ENCODE assay signal across 1 cellular context in the genomic region with DNA sequence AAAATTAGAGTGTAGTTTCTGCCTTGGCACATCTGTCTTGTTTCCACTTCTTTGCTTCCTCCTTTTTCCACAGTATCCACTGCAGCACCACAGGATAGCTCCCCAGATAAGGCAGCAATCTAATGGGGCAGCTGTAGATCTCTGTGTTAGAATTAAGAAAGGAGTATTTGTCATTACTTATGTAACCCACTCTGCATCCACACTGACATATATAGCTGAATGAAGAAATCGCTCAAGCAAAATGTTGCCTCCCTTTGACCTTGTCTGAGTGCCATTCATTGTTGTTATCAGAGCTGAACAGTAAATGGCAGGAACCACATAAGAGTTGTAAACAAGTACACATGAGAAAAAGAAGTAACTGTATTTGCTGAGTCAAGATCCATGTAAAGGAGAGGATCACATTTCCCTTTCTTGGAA.
TF ChIP-seq lines count a peak whose summit lies in the region.

No MANE protein-coding gene starts in this region.

TF ChIP-seq in K562, 482 proteins besides CTCF, POLR2A, EP300 and RAD21 (continued from another document and continues in another):
- TF ChIP-seq FOXP4 (CRISPR knock-in tag; IDR thresholded peaks at IDR 0.05; ENCODE audit: borderline replicate concordance) (peak; percentile 59; the same call in 1 of the 2 replicates), WHSC1 (IDR thresholded peaks at IDR 0.05; ENCODE audit: low read length) (no peak), CREB3 (tag; conservative IDR thresholded peaks at IDR 0.05; ENCODE audit: low read depth) (no peak), ZNF280B (CRISPR knock-in tag; IDR thresholded peaks at IDR 0.05) (no peak), ZBTB8A (IDR thresholded peaks at IDR 0.05; ENCODE audit: partially characterized antibody) (no peak), HSF4 (CRISPR knock-in tag; IDR thresholded peaks at IDR 0.05; ENCODE audit: borderline replicate concordance) (no peak), SREBF1 (IDR thresholded peaks at IDR 0.05; ENCODE audit: borderline replicate concordance, low read depth, low read length) (no peak), GTF2F1 (IDR thresholded peaks at IDR 0.05; ENCODE audit: low read depth, low read length) (no peak), ETV6 (IDR thresholded peaks at IDR 0.05; ENCODE audit: borderline replicate concordance in 1 of 2, low read depth in 2 of 2, low read length in 1 of 2) (no peak), ETV6 (CRISPR knock-in tag; IDR thresholded peaks at IDR 0.05; ENCODE audit: borderline replicate concordance) (no peak), DPF2 (IDR thresholded peaks at IDR 0.05) (peak; percentile 92), RFX7 (CRISPR knock-in tag; IDR thresholded peaks at IDR 0.05) (no peak), HNRNPK (IDR thresholded peaks at IDR 0.05; ENCODE audit: low read depth, low read length, poor library complexity, severe bottlenecking) (no peak), KAT8 (IDR thresholded peaks at IDR 0.05; ENCODE audit: low read depth) (no peak), ATF1 (CRISPR knock-in tag; IDR thresholded peaks at IDR 0.05) (no peak), ATF1 (tag; IDR thresholded peaks at IDR 0.05) (peak; percentile 48; the same call in 1 of the 2 replicates), ZFPM2 (CRISPR knock-in tag; IDR thresholded peaks at IDR 0.05) (no peak), MEF2D (tag; conservative IDR thresholded peaks at IDR 0.05; ENCODE audit: low read depth) (peak; percentile 81), HLTF (IDR thresholded peaks at IDR 0.05) (no peak), PRMT5 (CRISPR knock-in tag; IDR thresholded peaks at IDR 0.05) (no peak), RBM22 (IDR thresholded peaks at IDR 0.05; ENCODE audit: low read depth, low read length, poor library complexity, severe bottlenecking) (no peak), CHD1 (IDR thresholded peaks at IDR 0.05; ENCODE audit: low read length) (no peak), ZNF695 (CRISPR knock-in tag; IDR thresholded peaks at IDR 0.05) (no peak), ZNF609 (CRISPR knock-in tag; IDR thresholded peaks at IDR 0.05; ENCODE audit: borderline replicate concordance) (no peak), ZNF146 (CRISPR knock-in tag; IDR thresholded peaks at IDR 0.05; ENCODE audit: unreplicated experiment) (no peak), ZNF12 (CRISPR knock-in tag; IDR thresholded peaks at IDR 0.05) (no peak), TEAD1 (CRISPR knock-in tag; IDR thresholded peaks at IDR 0.05) (no peak), ARID4B (CRISPR knock-in tag; IDR thresholded peaks at IDR 0.05) (no peak), SAP30 (IDR thresholded peaks at IDR 0.05; ENCODE audit: borderline replicate concordance, insufficient read depth, low read depth, low read length, poor library complexity, severe bottlenecking) (no peak), CBFA2T2 (conservative IDR thresholded peaks at IDR 0.05) (peak; percentile 82), TCFL5 (CRISPR knock-in tag; conservative IDR thresholded peaks at IDR 0.05) (no peak)
- TF ChIP-seq, protein P1, sequence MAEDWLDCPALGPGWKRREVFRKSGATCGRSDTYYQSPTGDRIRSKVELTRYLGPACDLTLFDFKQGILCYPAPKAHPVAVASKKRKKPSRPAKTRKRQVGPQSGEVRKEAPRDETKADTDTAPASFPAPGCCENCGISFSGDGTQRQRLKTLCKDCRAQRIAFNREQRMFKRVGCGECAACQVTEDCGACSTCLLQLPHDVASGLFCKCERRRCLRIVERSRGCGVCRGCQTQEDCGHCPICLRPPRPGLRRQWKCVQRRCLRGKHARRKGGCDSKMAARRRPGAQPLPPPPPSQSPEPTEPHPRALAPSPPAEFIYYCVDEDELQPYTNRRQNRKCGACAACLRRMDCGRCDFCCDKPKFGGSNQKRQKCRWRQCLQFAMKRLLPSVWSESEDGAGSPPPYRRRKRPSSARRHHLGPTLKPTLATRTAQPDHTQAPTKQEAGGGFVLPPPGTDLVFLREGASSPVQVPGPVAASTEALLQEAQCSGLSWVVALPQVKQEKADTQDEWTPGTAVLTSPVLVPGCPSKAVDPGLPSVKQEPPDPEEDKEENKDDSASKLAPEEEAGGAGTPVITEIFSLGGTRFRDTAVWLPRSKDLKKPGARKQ (CRISPR knock-in tag; IDR thresholded peaks at IDR 0.05), result no peak
- TF ChIP-seq, protein P2, sequence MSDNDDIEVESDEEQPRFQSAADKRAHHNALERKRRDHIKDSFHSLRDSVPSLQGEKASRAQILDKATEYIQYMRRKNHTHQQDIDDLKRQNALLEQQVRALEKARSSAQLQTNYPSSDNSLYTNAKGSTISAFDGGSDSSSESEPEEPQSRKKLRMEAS (CRISPR knock-in tag; IDR thresholded peaks at IDR 0.05), result no peak
- TF ChIP-seq, protein P3, sequence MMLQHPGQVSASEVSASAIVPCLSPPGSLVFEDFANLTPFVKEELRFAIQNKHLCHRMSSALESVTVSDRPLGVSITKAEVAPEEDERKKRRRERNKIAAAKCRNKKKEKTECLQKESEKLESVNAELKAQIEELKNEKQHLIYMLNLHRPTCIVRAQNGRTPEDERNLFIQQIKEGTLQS (IDR thresholded peaks at IDR 0.05), result peak; percentile 36; the same call in 1 of the 2 replicates
- TF ChIP-seq, protein P3 (CRISPR knock-in tag; conservative IDR thresholded peaks at IDR 0.05), result no peak
- TF ChIP-seq, protein P4, sequence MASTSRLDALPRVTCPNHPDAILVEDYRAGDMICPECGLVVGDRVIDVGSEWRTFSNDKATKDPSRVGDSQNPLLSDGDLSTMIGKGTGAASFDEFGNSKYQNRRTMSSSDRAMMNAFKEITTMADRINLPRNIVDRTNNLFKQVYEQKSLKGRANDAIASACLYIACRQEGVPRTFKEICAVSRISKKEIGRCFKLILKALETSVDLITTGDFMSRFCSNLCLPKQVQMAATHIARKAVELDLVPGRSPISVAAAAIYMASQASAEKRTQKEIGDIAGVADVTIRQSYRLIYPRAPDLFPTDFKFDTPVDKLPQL (IDR thresholded peaks at IDR 0.05; ENCODE audit: extremely low read depth, insufficient read length), result no peak
- TF ChIP-seq, protein P5, sequence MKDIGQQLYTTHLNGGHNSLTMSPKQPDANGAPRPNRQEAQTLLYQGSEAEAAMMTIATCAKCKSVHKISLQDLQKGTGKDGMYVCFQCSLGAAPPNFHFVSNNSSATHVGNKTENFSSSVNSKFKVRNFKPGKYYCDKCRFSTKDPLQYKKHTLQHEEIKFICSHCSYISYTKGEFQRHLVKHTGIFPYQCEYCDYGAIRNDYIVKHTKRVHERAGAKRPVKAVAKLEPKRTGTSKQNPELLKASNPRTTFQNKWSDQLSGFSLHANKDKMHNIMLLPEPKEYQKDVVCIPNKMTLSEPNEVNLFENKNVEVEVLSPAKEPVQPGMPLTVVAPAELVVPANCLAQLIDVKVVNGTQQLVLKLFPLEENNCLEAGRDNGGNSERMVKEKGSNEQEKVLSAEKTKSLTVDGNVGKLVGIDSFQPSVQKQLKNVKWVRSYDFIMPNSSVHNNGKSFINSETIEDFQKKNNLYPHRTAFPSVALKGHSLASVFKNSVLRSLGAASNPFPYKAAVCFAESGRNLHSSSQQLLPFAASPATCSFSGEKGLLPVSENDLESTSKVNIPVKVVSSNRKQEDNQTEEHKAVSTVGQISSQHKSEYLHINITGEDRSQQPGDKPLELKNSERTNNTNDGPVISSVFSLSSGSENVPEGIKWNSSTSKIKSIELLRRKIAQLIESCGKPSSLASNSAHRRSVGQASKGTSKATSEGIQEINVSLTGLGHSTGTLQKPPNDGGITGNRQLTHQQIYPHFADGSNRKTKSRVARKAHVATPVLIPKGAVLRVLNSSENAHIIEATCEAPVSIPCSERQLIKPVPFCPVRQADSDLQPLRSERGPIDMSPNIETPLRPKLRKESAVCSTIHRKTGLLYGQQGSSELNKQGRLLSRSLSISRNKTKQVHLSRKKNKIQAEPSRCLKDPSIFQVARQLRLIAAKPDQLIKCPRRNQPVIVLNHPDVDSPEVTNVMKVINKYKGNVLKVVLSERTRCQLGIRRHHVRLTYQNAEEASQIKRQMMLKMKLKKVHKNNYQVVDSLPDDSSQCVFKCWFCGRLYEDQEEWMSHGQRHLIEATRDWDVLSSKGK (CRISPR knock-in tag; IDR thresholded peaks at IDR 0.05), result no peak
